ENCODE assay signal across 15 cellular contexts in genomic region chr3:149373235-149374125, GRCh38. TPM values are rescaled to one million over a fixed set of nuclear protein-coding genes. Genes with fewer than 3 reads are reported as not detected.
DNase-seq lines count a peak whose midpoint lies in the region; ATAC-seq and TF ChIP-seq lines count a peak whose summit lies in the region.
"Had no signal": no experiment of that assay in that cellular context is flagged by ENCODE, and none has a peak within 500 bp of the region (broad histone marks: within the 10 kb centered on the region; RNA-seq: fewer than 3 reads in every experiment).

No MANE protein-coding gene starts in this region.

- CTCF ChIA-PET in activated CD8-positive, alpha-beta memory T cell treated with anti-CD3 and anti-CD28 coated beads, Interleukin-2, amount 10 ng/mL, durations not matched to agents 7 days and 5 days (lab: Charles Lee) = interaction anchor here (1.4 kb wide), 1 partner anchor 119 kb away, joined by 3 read pairs; no protein-coding TSS in a partner anchor

- peak; percentile 5; the same call in 2 of the 3 replicates for ATAC-seq in RWPE2 (ENCODE audit: low read depth)
- ATAC-seq in activated CD8-positive, alpha-beta memory T cell treated with anti-CD3 and anti-CD28 coated beads, Interleukin-2, amount 10 ng/mL, durations not matched to agents 7 days and 5 days = no peak
- ATAC-seq: left colon; stimulated activated effector memory CD8-positive, alpha-beta T cell treated with anti-CD3 and anti-CD28 coated beads, Interleukin-12 subunit alpha, Interleukin-12 subunit beta, amount 100 ng/mL, for 72 hours had no signal

- H3F3A ChIP-seq in GM23248 (ENCODE audit: insufficient read depth) = peaks cover 88% of the 10 kb centered on the region

- H3K4me1 ChIP-seq in GM23248 (ENCODE audit: insufficient read depth) (peaks cover 60% of the 10 kb centered on the region), RWPE2 (ENCODE audit: insufficient read depth, poor library complexity, severe bottlenecking) (peaks cover 72% of the 10 kb centered on the region), skeletal muscle satellite cell (ENCODE audit: control insufficient read depth, insufficient read depth, low read length) (peaks cover 74% of the 10 kb centered on the region)

- peak overlapping the region; percentile 38 for H3K4me2 ChIP-seq in GM23248 (ENCODE audit: unreplicated experiment)
- H3K4me2 ChIP-seq in skeletal muscle satellite cell (ENCODE audit: low read length) = peak overlapping the region; percentile 78

- H3K36me3 Mint-ChIP-seq in activated CD8-positive, alpha-beta memory T cell treated with anti-CD3 and anti-CD28 coated beads, Interleukin-2, amount 10 ng/mL, durations not matched to agents 7 days and 5 days = no peaks in the 10 kb centered on the region
- H3K36me3 Mint-ChIP-seq: stimulated activated effector memory CD8-positive, alpha-beta T cell treated with anti-CD3 and anti-CD28 coated beads, Interleukin-12 subunit alpha, Interleukin-12 subunit beta, amount 100 ng/mL, for 72 hours had no signal

- H3K36me3 ChIP-seq in GM23248 (ENCODE audit: low read depth) (no peaks in the 10 kb centered on the region), RWPE2 (ENCODE audit: low read depth) (peaks cover 67% of the 10 kb centered on the region), skeletal muscle satellite cell (ENCODE audit: insufficient read depth, low read length) (peaks cover 51% of the 10 kb centered on the region), WERI-Rb-1 (no peaks in the 10 kb centered on the region)

- in situ Hi-C loops in GM23248 (cut with MboI) = no loop called here

- no peak overlapping the region for H3K9ac ChIP-seq in GM23248
- H3K9ac ChIP-seq in skeletal muscle satellite cell (ENCODE audit: low read depth, low read length) = peak overlapping the region; percentile 56

- no peak overlapping the region for H3K4me3 Mint-ChIP-seq in activated CD8-positive, alpha-beta memory T cell treated with anti-CD3 and anti-CD28 coated beads, Interleukin-2, amount 10 ng/mL, durations not matched to agents 7 days and 5 days
- H3K4me3 Mint-ChIP-seq: stimulated activated effector memory CD8-positive, alpha-beta T cell treated with anti-CD3 and anti-CD28 coated beads, Interleukin-12 subunit alpha, Interleukin-12 subunit beta, amount 100 ng/mL, for 72 hours had no signal

- no peaks in the 10 kb centered on the region for H3K4me1 Mint-ChIP-seq in activated CD8-positive, alpha-beta memory T cell treated with anti-CD3 and anti-CD28 coated beads, Interleukin-2, amount 10 ng/mL, durations not matched to agents 7 days and 5 days
- H3K4me1 Mint-ChIP-seq: stimulated activated effector memory CD8-positive, alpha-beta T cell treated with anti-CD3 and anti-CD28 coated beads, Interleukin-12 subunit alpha, Interleukin-12 subunit beta, amount 100 ng/mL, for 72 hours had no signal

- H4K20me1 ChIP-seq in GM23248 (ENCODE audit: insufficient read depth) = no peaks in the 10 kb centered on the region

- no peaks in the 10 kb centered on the region for H3K9me2 ChIP-seq in GM23248 (ENCODE audit: insufficient read depth)

- 73 to 76% methylated on average over 2 of the region's 2 CpGs for WGBS in GM23248 (ENCODE audit: low coverage in 1 of 2, low lambda C conversion rate in 2 of 2, missing lambda C conversion rate in 2 of 2), 2 experiments

- H3K27ac Mint-ChIP-seq in activated CD8-positive, alpha-beta memory T cell treated with anti-CD3 and anti-CD28 coated beads, Interleukin-2, amount 10 ng/mL, durations not matched to agents 7 days and 5 days = no peak overlapping the region
- H3K27ac Mint-ChIP-seq: stimulated activated effector memory CD8-positive, alpha-beta T cell treated with anti-CD3 and anti-CD28 coated beads, Interleukin-12 subunit alpha, Interleukin-12 subunit beta, amount 100 ng/mL, for 72 hours had no signal

- H3K4me3 ChIP-seq in GM23248 = no peak overlapping the region
- H3K4me3 ChIP-seq in RWPE2 (ENCODE audit: severe bottlenecking) = no peak overlapping the region
- H3K4me3 ChIP-seq in skeletal muscle satellite cell (ENCODE audit: low read length) = peak overlapping the region; percentile 6
- no peak overlapping the region for H3K4me3 ChIP-seq in WERI-Rb-1 (ENCODE audit: low read depth, low read length)

- H3K27me3 ChIP-seq in GM23248 (replicated peaks; ENCODE audit: insufficient read depth) (no peaks in the 10 kb centered on the region), RWPE2 (ENCODE audit: insufficient read depth, poor library complexity, severe bottlenecking) (no peaks in the 10 kb centered on the region), skeletal muscle satellite cell (ENCODE audit: control insufficient read depth, insufficient read depth, low read length) (no peaks in the 10 kb centered on the region), WERI-Rb-1 (ENCODE audit: insufficient read depth, low read depth, severe bottlenecking) (no peaks in the 10 kb centered on the region)

- H3K27me3 Mint-ChIP-seq in activated CD8-positive, alpha-beta memory T cell treated with anti-CD3 and anti-CD28 coated beads, Interleukin-2, amount 10 ng/mL, durations not matched to agents 7 days and 5 days = peaks cover 18% of the 10 kb centered on the region

- TF ChIP-seq CTCF in RWPE2 (IDR thresholded peaks at IDR 0.05; ENCODE audit: poor library complexity, severe bottlenecking) (no peak), WERI-Rb-1 (IDR thresholded peaks at IDR 0.05; ENCODE audit: low read depth, low read length) (no peak)

- H3K79me2 ChIP-seq in GM23248 (ENCODE audit: insufficient read depth) = no peaks in the 10 kb centered on the region

- H3K27ac ChIP-seq in GM23248 = peak overlapping the region; percentile 61
- peak overlapping the region; percentile 93 for H3K27ac ChIP-seq in RWPE2 (ENCODE audit: poor library complexity, severe bottlenecking)
- H3K27ac ChIP-seq in WERI-Rb-1 = no peak overlapping the region

- H3K9me3 Mint-ChIP-seq in activated CD8-positive, alpha-beta memory T cell treated with anti-CD3 and anti-CD28 coated beads, Interleukin-2, amount 10 ng/mL, durations not matched to agents 7 days and 5 days (ENCODE audit: low read depth) = no peaks in the 10 kb centered on the region
- H3K9me3 Mint-ChIP-seq: stimulated activated effector memory CD8-positive, alpha-beta T cell treated with anti-CD3 and anti-CD28 coated beads, Interleukin-12 subunit alpha, Interleukin-12 subunit beta, amount 100 ng/mL, for 72 hours had no signal

- H3K9me3 ChIP-seq in GM23248 (ENCODE audit: low read depth) (no peaks in the 10 kb centered on the region), RWPE2 (ENCODE audit: severe bottlenecking) (no peaks in the 10 kb centered on the region), skeletal muscle satellite cell (replicated peaks; ENCODE audit: low read length) (no peaks in the 10 kb centered on the region), WERI-Rb-1 (ENCODE audit: severe bottlenecking) (no peaks in the 10 kb centered on the region)

- no peak overlapping the region for H2AFZ ChIP-seq in GM23248

- peak; percentile 92 for DNase-seq in GM23248
- no peak for DNase-seq in RWPE2 (ENCODE audit: low spot score)
- peak; percentile 89 for DNase-seq in fibroblast of gingiva (ENCODE audit: low read depth)
- no peak for DNase-seq in DMS114 treated with DMSO at 0.1 percent for 48 hours (lab: John Stamatoyannopoulos, UW; ENCODE audit: unreplicated experiment)
- no peak for DNase-seq in WERI-Rb-1
- no peak for DNase-seq in activated CD8-positive, alpha-beta memory T cell treated with anti-CD3 and anti-CD28 coated beads, Interleukin-2, amount 10 ng/mL, durations not matched to agents 7 days and 5 days
- DNase-seq in hepatic stellate cell (ENCODE audit: low spot score) = no peak
- DNase-seq: cerebellar nuclear complex, DMS79, left colon, NCI-H446 treated with DMSO at 0.1 percent for 48 hours, small intestine had no signal

RNA-seq across cellular contexts. Expression of gene TM4SF1, which starts 4.0 kb away (rescaled TPM):
- total RNA-seq in GM23248 (2014; rRNA removed; shearing (Covaris generic)) = 7.2 and 10.5 TPM in 2 replicates
- 10.7 and 12.4 TPM in 2 replicates for polyA plus RNA-seq in GM23248 (2016; fragmentation: Nextera tagmentation; extraction: Ambion mirVana)
- 279 and 440 TPM in 2 replicates for total RNA-seq in skeletal muscle satellite cell (2012; rRNA removed)
- total RNA-seq in activated CD8-positive, alpha-beta memory T cell treated with anti-CD3 and anti-CD28 coated beads, Interleukin-2, amount 10 ng/mL, durations not matched to agents 7 days and 5 days = not detected
- total RNA-seq: T-helper 2 cell treated with Interferon-gamma antibody and Interleukin-4, amounts not matched to agents 100 ng/mL and 5 ng/mL, for 36 hours had no signal

RNA-seq across cellular contexts. Expression of gene TM4SF18, which starts 40.0 kb away (rescaled TPM):
- total RNA-seq in GM23248 (2014; rRNA removed; shearing (Covaris generic)) = not detected in 2 replicates
- polyA plus RNA-seq in GM23248 (2016; fragmentation: Nextera tagmentation; extraction: Ambion mirVana) = not detected in 2 replicates
- 0.51 TPM in 1 of 2 replicates, not detected in the other for total RNA-seq in skeletal muscle satellite cell (2012; rRNA removed)
- total RNA-seq in activated CD8-positive, alpha-beta memory T cell treated with anti-CD3 and anti-CD28 coated beads, Interleukin-2, amount 10 ng/mL, durations not matched to agents 7 days and 5 days = not detected
- total RNA-seq: T-helper 2 cell treated with Interferon-gamma antibody and Interleukin-4, amounts not matched to agents 100 ng/mL and 5 ng/mL, for 36 hours had no signal

Comparison
In these comparisons a context has a peak if more than half of its experiments do, and no peak if none do; other contexts are left out.
1. DNase-seq: peak in GM23248 (single experiment) and fibroblast of gingiva (single experiment); none in RWPE2 (single experiment), DMS114 treated with DMSO at 0.1 percent for 48 hours (single experiment), WERI-Rb-1 (single experiment), activated CD8-positive, alpha-beta memory T cell treated with anti-CD3 and anti-CD28 coated beads, Interleukin-2, amount 10 ng/mL, durations not matched to agents 7 days and 5 days (single experiment) and hepatic stellate cell (single experiment).